ENCODE assay signal across 26 cellular contexts in the genomic region with DNA sequence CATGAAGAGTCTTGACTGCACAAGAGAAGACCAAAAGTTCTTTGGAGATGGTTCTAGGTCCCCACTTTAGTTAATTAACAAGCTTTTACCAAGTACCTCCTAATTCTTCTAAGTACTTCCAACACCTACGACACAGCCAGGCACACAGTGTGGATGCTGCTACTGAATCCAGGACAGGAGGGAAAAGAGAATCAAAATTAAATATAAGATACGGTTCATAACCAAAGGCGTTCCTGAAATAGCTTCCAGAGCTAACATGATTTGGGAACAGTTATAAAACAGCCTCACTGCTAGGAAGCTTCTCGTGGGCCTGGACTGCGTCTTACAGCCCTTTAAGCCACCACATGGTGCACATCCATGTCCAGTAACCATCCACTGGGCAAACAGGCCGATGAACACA.
DNase-seq lines count a peak whose midpoint lies in the region; FAIRE-seq and TF ChIP-seq lines count a peak whose summit lies in the region.
"Had no signal": no experiment of that assay in that cellular context is flagged by ENCODE, and none has a peak within 500 bp of the region (broad histone marks: within the 10 kb centered on the region; RNA-seq: fewer than 3 reads in every experiment).

No MANE protein-coding gene starts in this region.

- no peak overlapping the region for H3K4me3 Mint-ChIP-seq in activated T-cell treated with anti-CD3 and anti-CD28 coated beads, Interleukin-2, amount 50 U/mL, for 24 hours
- H3K4me3 Mint-ChIP-seq: activated CD4-positive, alpha-beta T cell treated with anti-CD3 and anti-CD28 coated beads for 36 hours; GM23338; HFFc6; IgD-negative memory B cell; stimulated activated memory B cell treated with anti-CD40 and anti-IgM and Interleukin-4, amounts not matched to agents 10 μg/mL and 1 μg/mL and 100 μg/mL, for 72 hours; T-helper 17 cell had no signal

- no peak for DNase-seq in activated T-cell treated with anti-CD3 and anti-CD28 coated beads, Interleukin-2, amount 50 U/mL, for 24 hours
- no peak for DNase-seq in activated T-cell treated with anti-CD3 and anti-CD28 coated beads for 4 hours
- DNase-seq in bronchial epithelial cell (ENCODE audit: low read depth) = no peak
- no peak for DNase-seq in G401 (ENCODE audit: low spot score)
- no peak for DNase-seq in EL
- DNase-seq in SHP77 (lab: John Stamatoyannopoulos, UW) = no peak
- DNase-seq: activated CD4-positive, alpha-beta T cell treated with anti-CD3 and anti-CD28 coated beads for 36 hours; activated effector memory CD4-positive, alpha-beta T cell treated with Interleukin-2 at 50 U/mL for 16 hours; brain microvascular endothelial cell; cortex of kidney; HFFc6; NCI-H1105; NCI-H2029 treated with DMSO at 0.1 percent for 48 hours; NCI-H226; NCI-H748 treated with DMSO at 0.1 percent for 48 hours; spleen; stimulated activated CD4-positive, alpha-beta T cell treated with anti-CD3 and anti-CD28 coated beads, Interleukin-2, amount 100 ng/mL, for 48 hours; T-helper 17 cell; thyroid gland had no signal

- FAIRE-seq in bronchial epithelial cell (lab: Jason Lieb, UNC) = peak; percentile 58
- FAIRE-seq: GM18507 had no signal

- no peaks in the 10 kb centered on the region for H3K27me3 Mint-ChIP-seq in activated T-cell treated with anti-CD3 and anti-CD28 coated beads, Interleukin-2, amount 50 U/mL, for 24 hours
- H3K27me3 Mint-ChIP-seq: activated CD4-positive, alpha-beta T cell treated with anti-CD3 and anti-CD28 coated beads for 36 hours; IgD-negative memory B cell; stimulated activated memory B cell treated with anti-CD40 and anti-IgM and Interleukin-4, amounts not matched to agents 10 μg/mL and 1 μg/mL and 100 μg/mL, for 72 hours; T-helper 17 cell had no signal

- H3K9me3 ChIP-seq in muscle layer of duodenum (ENCODE audit: control insufficient read depth in 1 of 2, low read length in 2 of 2) = no peaks in the 10 kb centered on the region
- H3K9me3 ChIP-seq: spleen, thyroid gland had no signal

- H3K4me1 ChIP-seq in muscle layer of duodenum (ENCODE audit: control insufficient read depth in 1 of 2, insufficient read depth in 2 of 2, low read length in 2 of 2) = peaks cover 13 to 65% of the 10 kb centered on the region in 2 donors

- in situ Hi-C loops in G401 (cut with HindIII; ENCODE audit: low sequenced_read_pairs) = no loop called here

- H3K27me3 ChIP-seq in bronchial epithelial cell (ENCODE audit: control insufficient read depth, insufficient read depth, low read length) (no peaks in the 10 kb centered on the region), muscle layer of duodenum (ENCODE audit: low read depth, low read length) (no peaks in the 10 kb centered on the region)
- H3K27me3 ChIP-seq: brain microvascular endothelial cell, spleen, thyroid gland had no signal

- H3K9me3 Mint-ChIP-seq in activated T-cell treated with anti-CD3 and anti-CD28 coated beads, Interleukin-2, amount 50 U/mL, for 24 hours = no peaks in the 10 kb centered on the region
- H3K9me3 Mint-ChIP-seq: GM23338; HFFc6; IgD-negative memory B cell; stimulated activated memory B cell treated with anti-CD40 and anti-IgM and Interleukin-4, amounts not matched to agents 10 μg/mL and 1 μg/mL and 100 μg/mL, for 72 hours had no signal

- peaks cover 93% of the 10 kb centered on the region for H3K4me1 Mint-ChIP-seq in activated T-cell treated with anti-CD3 and anti-CD28 coated beads, Interleukin-2, amount 50 U/mL, for 24 hours (ENCODE audit: low read depth)
- H3K4me1 Mint-ChIP-seq: GM23338 had no signal

- no peak for TF ChIP-seq CTCF in bronchial epithelial cell (IDR thresholded peaks at IDR 0.05; ENCODE audit: insufficient read depth, low read length, severe bottlenecking)

- peaks cover 33% of the 10 kb centered on the region for H3K36me3 Mint-ChIP-seq in activated T-cell treated with anti-CD3 and anti-CD28 coated beads, Interleukin-2, amount 50 U/mL, for 24 hours (ENCODE audit: low read depth)

- peaks cover 1% of the 10 kb centered on the region for H3K36me3 ChIP-seq in bronchial epithelial cell (ENCODE audit: control insufficient read depth, insufficient read depth, low read length)
- H3K36me3 ChIP-seq in muscle layer of duodenum (ENCODE audit: control insufficient read depth in 1 of 2, insufficient read depth in 2 of 2, low read length in 2 of 2) = peaks cover 0 to 5% of the 10 kb centered on the region in 2 donors
- H3K36me3 ChIP-seq: brain microvascular endothelial cell, thyroid gland had no signal

- peak overlapping the region; percentile 35 for H3K27ac Mint-ChIP-seq in activated T-cell treated with anti-CD3 and anti-CD28 coated beads, Interleukin-2, amount 50 U/mL, for 24 hours
- H3K27ac Mint-ChIP-seq: GM23338 had no signal

- H3K27ac ChIP-seq in muscle layer of duodenum (ENCODE audit: low read length) = peak overlapping the region; percentile 22
- H3K27ac ChIP-seq in temporal lobe (ENCODE audit: low read depth, low read length) = peak overlapping the region; percentile 19
- H3K27ac ChIP-seq: brain microvascular endothelial cell, SK-N-MC had no signal

- H3K4me3 ChIP-seq in bronchial epithelial cell (ENCODE audit: low read depth, low read length) = no peak overlapping the region
- no peak overlapping the region for H3K4me3 ChIP-seq in muscle layer of duodenum (ENCODE audit: low read depth in 1 of 2, low read length in 2 of 2)
- H3K4me3 ChIP-seq: GM23338, SK-N-MC, spleen, thyroid gland had no signal
